Comparison of ENCODE assay signal across 8 cellular contexts in genomic region chr1:218750216-218750970, GRCh38.
"Had no signal": no experiment of that assay in that cellular context is flagged by ENCODE, and none has a peak within 500 bp of the region (broad histone marks: within the 10 kb centered on the region; RNA-seq: fewer than 3 reads in every experiment).

No MANE protein-coding gene starts in this region.

- H3K27ac Mint-ChIP-seq: HFFc6, IgD-negative memory B cell had no signal

- H3K4me3 Mint-ChIP-seq: HFFc6, IgD-negative memory B cell had no signal

- H3K4me1 Mint-ChIP-seq: IgD-negative memory B cell had no signal

- ATAC-seq: HCT116, HepG2 had no signal

- DNase-seq: GM23248, GOT3, H7, HFFc6, KBM-7 had no signal

- H3K36me3 Mint-ChIP-seq: IgD-negative memory B cell had no signal
